Comparison of ENCODE assay signal across 1 cellular context in genomic region chr13:51803422-51804294, GRCh38.
TF ChIP-seq lines count a peak whose summit lies in the region.

A gene with protein sequence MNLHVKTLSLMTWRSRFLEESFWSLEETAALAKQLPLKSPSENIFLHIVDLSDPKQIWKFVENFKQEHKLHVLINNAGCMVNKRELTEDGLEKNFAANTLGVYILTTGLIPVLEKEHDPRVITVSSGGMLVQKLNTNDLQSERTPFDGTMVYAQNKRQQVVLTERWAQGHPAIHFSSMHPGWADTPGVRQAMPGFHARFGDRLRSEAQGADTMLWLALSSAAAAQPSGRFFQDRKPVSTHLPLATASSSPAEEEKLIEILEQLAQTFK (minus strand): TSS chr13:51804163. CDS start chr13:51799659, 4,504 bp downstream.

TF ChIP-seq in HepG2, 621 proteins besides CTCF, POLR2A, EP300 and RAD21 (continued from another document and continues in another):
- TF ChIP-seq, protein P1, sequence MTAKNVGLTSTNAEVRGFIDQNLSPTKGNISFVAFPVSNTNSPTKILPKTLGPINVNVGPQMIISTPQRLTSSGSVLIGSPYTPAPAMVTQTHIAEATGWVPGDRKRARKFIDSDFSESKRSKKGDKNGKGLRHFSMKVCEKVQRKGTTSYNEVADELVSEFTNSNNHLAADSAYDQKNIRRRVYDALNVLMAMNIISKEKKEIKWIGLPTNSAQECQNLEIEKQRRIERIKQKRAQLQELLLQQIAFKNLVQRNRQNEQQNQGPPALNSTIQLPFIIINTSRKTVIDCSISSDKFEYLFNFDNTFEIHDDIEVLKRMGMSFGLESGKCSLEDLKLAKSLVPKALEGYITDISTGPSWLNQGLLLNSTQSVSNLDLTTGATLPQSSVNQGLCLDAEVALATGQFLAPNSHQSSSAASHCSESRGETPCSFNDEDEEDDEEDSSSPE (CRISPR knock-in tag; IDR thresholded peaks at IDR 0.05): peak; percentile 85
- TF ChIP-seq ZNF788 (CRISPR knock-in tag; IDR thresholded peaks at IDR 0.05; ENCODE audit: borderline replicate concordance) (no peak; the same call in 1 of the 2 replicates), FOXO4 (CRISPR knock-in tag; conservative IDR thresholded peaks at IDR 0.05) (no peak), MYC (CRISPR knock-in tag; IDR thresholded peaks at IDR 0.05; ENCODE audit: borderline replicate concordance) (peak; percentile 83), CBX2 (IDR thresholded peaks at IDR 0.05; ENCODE audit: low read depth, low read length) (no peak), CBX2 (CRISPR knock-in tag; IDR thresholded peaks at IDR 0.05; ENCODE audit: low read depth) (no peak), HINFP (CRISPR knock-in tag; IDR thresholded peaks at IDR 0.05; ENCODE audit: low read depth) (no peak), SRSF4 (IDR thresholded peaks at IDR 0.05; ENCODE audit: low read depth, low read length, poor library complexity, severe bottlenecking) (no peak), MAFK (conservative IDR thresholded peaks at IDR 0.05 in 1 of 2, IDR thresholded peaks at IDR 0.05 in 1 of 2; ENCODE audit: low read length in 2 of 2) (no peak), MEIS1 (CRISPR knock-in tag; IDR thresholded peaks at IDR 0.05; ENCODE audit: borderline replicate concordance) (no peak), RFXAP (CRISPR knock-in tag; IDR thresholded peaks at IDR 0.05; ENCODE audit: borderline replicate concordance) (no peak), ZNF772 (CRISPR knock-in tag; IDR thresholded peaks at IDR 0.05) (no peak), TIGD3 (CRISPR knock-in tag; IDR thresholded peaks at IDR 0.05; ENCODE audit: borderline replicate concordance) (no peak), ZNF17 (CRISPR knock-in tag; IDR thresholded peaks at IDR 0.05) (no peak), GZF1 (CRISPR knock-in tag; IDR thresholded peaks at IDR 0.05) (peak; percentile 74; the same call in 1 of the 2 replicates), SP5 (CRISPR knock-in tag; IDR thresholded peaks at IDR 0.05; ENCODE audit: borderline replicate concordance, low read depth) (peak; percentile 61; the same call in 1 of the 2 replicates), KLF16 (CRISPR knock-in tag; IDR thresholded peaks at IDR 0.05) (no peak; a peak in 1 of 4 replicates), KLF15 (CRISPR knock-in tag; IDR thresholded peaks at IDR 0.05; ENCODE audit: borderline replicate concordance) (no peak), NFE2L1 (CRISPR knock-in tag; IDR thresholded peaks at IDR 0.05; ENCODE audit: borderline replicate concordance) (no peak), KLF9 (CRISPR knock-in tag; IDR thresholded peaks at IDR 0.05; ENCODE audit: low read depth) (0 out of 2 replicates have a peak, but pooled peaks have one; percentile 30), KDM5A (IDR thresholded peaks at IDR 0.05; ENCODE audit: borderline replicate concordance, low read length) (peak; percentile 51; the same call in 1 of the 2 replicates), ZNF569 (CRISPR knock-in tag; IDR thresholded peaks at IDR 0.05; ENCODE audit: borderline replicate concordance) (no peak), HNRNPL (IDR thresholded peaks at IDR 0.05; ENCODE audit: low read depth, low read length) (no peak), SCMH1 (CRISPR knock-in tag; IDR thresholded peaks at IDR 0.05; ENCODE audit: borderline replicate concordance) (no peak), HIC2 (CRISPR knock-in tag; IDR thresholded peaks at IDR 0.05; ENCODE audit: low read depth) (no peak), HNRNPH1 (optimal IDR thresholded peaks at IDR 0.05; ENCODE audit: low read depth, low read length) (no peak), PPARG (CRISPR knock-in tag; conservative IDR thresholded peaks at IDR 0.05) (no peak), NR2F1 (CRISPR knock-in tag; IDR thresholded peaks at IDR 0.05) (no peak), ZNF33A (CRISPR knock-in tag; IDR thresholded peaks at IDR 0.05; ENCODE audit: borderline replicate concordance) (no peak), RCOR2 (CRISPR knock-in tag; IDR thresholded peaks at IDR 0.05) (no peak), ZNF710 (CRISPR knock-in tag; IDR thresholded peaks at IDR 0.05; ENCODE audit: borderline replicate concordance) (no peak; the same call in 1 of the 2 replicates), ARNT (IDR thresholded peaks at IDR 0.05) (no peak), SIX1 (CRISPR knock-in tag; IDR thresholded peaks at IDR 0.05; ENCODE audit: borderline replicate concordance) (no peak), MED13 (CRISPR knock-in tag; IDR thresholded peaks at IDR 0.05) (no peak), ZIK1 (CRISPR knock-in tag; IDR thresholded peaks at IDR 0.05; ENCODE audit: borderline replicate concordance, low read depth) (no peak; the same call in 1 of the 2 replicates), TRIM24 (CRISPR knock-in tag; IDR thresholded peaks at IDR 0.05) (no peak; the same call in 1 of the 2 replicates), CHD2 (IDR thresholded peaks at IDR 0.05; ENCODE audit: low read depth, low read length) (no peak), DNMT3B (CRISPR knock-in tag; conservative IDR thresholded peaks at IDR 0.05) (0 out of 2 replicates have a peak, but pooled peaks have one; percentile 24), ZFYVE20 (CRISPR knock-in tag; IDR thresholded peaks at IDR 0.05; ENCODE audit: borderline replicate concordance, low read depth) (no peak), SRSF9 (IDR thresholded peaks at IDR 0.05; ENCODE audit: borderline replicate concordance, insufficient read depth, low read depth, low read length, poor library complexity, severe bottlenecking) (no peak), TOPORS (CRISPR knock-in tag; IDR thresholded peaks at IDR 0.05) (peak; percentile 80; the same call in 1 of the 2 replicates), POLR2G (IDR thresholded peaks at IDR 0.05; ENCODE audit: low read depth, low read length) (peak; percentile 81), ZNF546 (CRISPR knock-in tag; conservative IDR thresholded peaks at IDR 0.05) (peak; percentile 31; the same call in 1 of the 2 replicates)
- TF ChIP-seq, protein P2, sequence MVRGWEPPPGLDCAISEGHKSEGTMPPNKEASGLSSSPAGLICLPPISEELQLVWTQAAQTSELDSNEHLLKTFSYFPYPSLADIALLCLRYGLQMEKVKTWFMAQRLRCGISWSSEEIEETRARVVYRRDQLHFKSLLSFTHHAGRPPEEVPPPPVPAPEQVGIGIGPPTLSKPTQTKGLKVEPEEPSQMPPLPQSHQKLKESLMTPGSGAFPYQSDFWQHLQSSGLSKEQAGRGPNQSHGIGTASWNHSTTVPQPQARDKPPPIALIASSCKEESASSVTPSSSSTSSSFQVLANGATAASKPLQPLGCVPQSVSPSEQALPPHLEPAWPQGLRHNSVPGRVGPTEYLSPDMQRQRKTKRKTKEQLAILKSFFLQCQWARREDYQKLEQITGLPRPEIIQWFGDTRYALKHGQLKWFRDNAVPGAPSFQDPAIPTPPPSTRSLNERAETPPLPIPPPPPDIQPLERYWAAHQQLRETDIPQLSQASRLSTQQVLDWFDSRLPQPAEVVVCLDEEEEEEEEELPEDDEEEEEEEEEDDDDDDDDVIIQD (CRISPR knock-in tag; IDR thresholded peaks at IDR 0.05; ENCODE audit: low read depth): no peak
- TF ChIP-seq, protein P3, sequence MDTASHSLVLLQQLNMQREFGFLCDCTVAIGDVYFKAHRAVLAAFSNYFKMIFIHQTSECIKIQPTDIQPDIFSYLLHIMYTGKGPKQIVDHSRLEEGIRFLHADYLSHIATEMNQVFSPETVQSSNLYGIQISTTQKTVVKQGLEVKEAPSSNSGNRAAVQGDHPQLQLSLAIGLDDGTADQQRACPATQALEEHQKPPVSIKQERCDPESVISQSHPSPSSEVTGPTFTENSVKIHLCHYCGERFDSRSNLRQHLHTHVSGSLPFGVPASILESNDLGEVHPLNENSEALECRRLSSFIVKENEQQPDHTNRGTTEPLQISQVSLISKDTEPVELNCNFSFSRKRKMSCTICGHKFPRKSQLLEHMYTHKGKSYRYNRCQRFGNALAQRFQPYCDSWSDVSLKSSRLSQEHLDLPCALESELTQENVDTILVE (CRISPR knock-in tag; IDR thresholded peaks at IDR 0.05): no peak; the same call in 1 of the 2 replicates
- TF ChIP-seq, protein P4, sequence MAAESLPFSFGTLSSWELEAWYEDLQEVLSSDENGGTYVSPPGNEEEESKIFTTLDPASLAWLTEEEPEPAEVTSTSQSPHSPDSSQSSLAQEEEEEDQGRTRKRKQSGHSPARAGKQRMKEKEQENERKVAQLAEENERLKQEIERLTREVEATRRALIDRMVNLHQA (CRISPR knock-in tag; IDR thresholded peaks at IDR 0.05): no peak
- TF ChIP-seq, protein P5, sequence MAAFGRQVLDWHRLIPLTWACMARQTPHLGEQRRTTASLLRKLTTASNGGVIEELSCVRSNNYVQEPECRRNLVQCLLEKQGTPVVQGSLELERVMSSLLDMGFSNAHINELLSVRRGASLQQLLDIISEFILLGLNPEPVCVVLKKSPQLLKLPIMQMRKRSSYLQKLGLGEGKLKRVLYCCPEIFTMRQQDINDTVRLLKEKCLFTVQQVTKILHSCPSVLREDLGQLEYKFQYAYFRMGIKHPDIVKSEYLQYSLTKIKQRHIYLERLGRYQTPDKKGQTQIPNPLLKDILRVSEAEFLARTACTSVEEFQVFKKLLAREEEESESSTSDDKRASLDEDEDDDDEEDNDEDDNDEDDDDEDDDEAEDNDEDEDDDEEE (CRISPR knock-in tag; IDR thresholded peaks at IDR 0.05): peak; percentile 20; the same call in 1 of the 2 replicates
- TF ChIP-seq, protein P6, sequence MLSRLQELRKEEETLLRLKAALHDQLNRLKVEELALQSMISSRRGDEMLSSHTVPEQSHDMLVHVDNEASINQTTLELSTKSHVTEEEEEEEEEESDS (CRISPR knock-in tag; IDR thresholded peaks at IDR 0.05; ENCODE audit: borderline replicate concordance): no peak
- TF ChIP-seq, protein P7, sequence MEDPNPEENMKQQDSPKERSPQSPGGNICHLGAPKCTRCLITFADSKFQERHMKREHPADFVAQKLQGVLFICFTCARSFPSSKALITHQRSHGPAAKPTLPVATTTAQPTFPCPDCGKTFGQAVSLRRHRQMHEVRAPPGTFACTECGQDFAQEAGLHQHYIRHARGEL (CRISPR knock-in tag; IDR thresholded peaks at IDR 0.05): no peak
- TF ChIP-seq, protein P8, sequence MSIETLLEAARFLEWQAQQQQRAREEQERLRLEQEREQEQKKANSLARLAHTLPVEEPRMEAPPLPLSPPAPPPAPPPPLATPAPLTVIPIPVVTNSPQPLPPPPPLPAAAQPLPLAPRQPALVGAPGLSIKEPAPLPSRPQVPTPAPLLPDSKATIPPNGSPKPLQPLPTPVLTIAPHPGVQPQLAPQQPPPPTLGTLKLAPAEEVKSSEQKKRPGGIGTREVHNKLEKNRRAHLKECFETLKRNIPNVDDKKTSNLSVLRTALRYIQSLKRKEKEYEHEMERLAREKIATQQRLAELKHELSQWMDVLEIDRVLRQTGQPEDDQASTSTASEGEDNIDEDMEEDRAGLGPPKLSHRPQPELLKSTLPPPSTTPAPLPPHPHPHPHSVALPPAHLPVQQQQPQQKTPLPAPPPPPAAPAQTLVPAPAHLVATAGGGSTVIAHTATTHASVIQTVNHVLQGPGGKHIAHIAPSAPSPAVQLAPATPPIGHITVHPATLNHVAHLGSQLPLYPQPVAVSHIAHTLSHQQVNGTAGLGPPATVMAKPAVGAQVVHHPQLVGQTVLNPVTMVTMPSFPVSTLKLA (IDR thresholded peaks at IDR 0.05): no peak
